Comparison of ENCODE assay signal across 16 cellular contexts in the genomic region with DNA sequence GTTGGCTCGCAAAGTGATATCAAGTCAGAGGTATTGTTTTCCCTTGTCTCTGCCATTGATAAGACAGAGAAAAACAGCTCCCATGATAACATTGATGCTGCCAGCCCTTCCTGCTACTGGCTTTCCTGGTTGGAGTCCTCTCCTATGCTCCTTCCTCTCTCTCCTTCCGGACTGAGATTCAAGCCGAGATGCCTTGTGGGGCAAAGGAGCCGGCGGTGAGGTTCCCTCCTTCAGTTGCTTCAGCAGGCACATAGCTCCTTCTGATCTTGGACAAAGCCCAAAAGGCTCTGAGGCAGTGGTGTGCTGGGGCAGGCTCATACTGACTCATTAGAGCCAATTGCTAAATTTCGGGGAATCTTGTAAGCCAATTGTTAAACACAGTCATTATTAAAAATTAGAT. TPM values are rescaled to one million over a fixed set of nuclear protein-coding genes. Genes with fewer than 3 reads are reported as not detected.
DNase-seq lines count a peak whose midpoint lies in the region; ATAC-seq, FAIRE-seq and TF ChIP-seq lines count a peak whose summit lies in the region.
"Had no signal": no experiment of that assay in that cellular context is flagged by ENCODE, and none has a peak within 500 bp of the region (broad histone marks: within the 10 kb centered on the region; RNA-seq: fewer than 3 reads in every experiment).

No MANE protein-coding gene starts in this region.

- H3K4me3 ChIP-seq in right cardiac atrium (ENCODE audit: low read length), result no peak overlapping the region
- no peak overlapping the region for H3K4me3 ChIP-seq in subcutaneous abdominal adipose tissue (ENCODE audit: low read depth in 1 of 5, low read length in 5 of 5)
- H3K4me3 ChIP-seq: stomach had no signal

- H3K9me3 ChIP-seq in right cardiac atrium (ENCODE audit: control insufficient read depth, low read length) (no peaks in the 10 kb centered on the region), subcutaneous abdominal adipose tissue (ENCODE audit: control insufficient read depth in 5 of 5, low read length in 5 of 5) (no peaks in the 10 kb centered on the region)
- H3K9me3 ChIP-seq: stomach had no signal

- no peak for TF ChIP-seq POLR2A in H54 (IDR thresholded peaks at IDR 0.05; ENCODE audit: low read depth, low read length)

- H3K36me3 ChIP-seq in subcutaneous abdominal adipose tissue (ENCODE audit: control insufficient read depth in 5 of 5, insufficient read depth in 5 of 5, low read length in 5 of 5), result no peaks in the 10 kb centered on the region
- H3K36me3 ChIP-seq: stomach had no signal

- H3K27me3 ChIP-seq in right cardiac atrium (ENCODE audit: control insufficient read depth, insufficient read depth) (no peaks in the 10 kb centered on the region), subcutaneous abdominal adipose tissue (ENCODE audit: control insufficient read depth in 5 of 5, insufficient read depth in 4 of 5, low read length in 5 of 5) (no peaks in the 10 kb centered on the region)
- H3K27me3 ChIP-seq: stomach had no signal

- DNase-seq in H54 (ENCODE audit: insufficient read length, low spot score), result peak; percentile 71
- DNase-seq in astrocyte of the hippocampus (ENCODE audit: low read depth, low spot score), result peak; percentile 71
- peak in 2 of 3 donors; percentile 70 to 81 for DNase-seq in right cardiac atrium
- DNase-seq in frontal cortex (ENCODE audit: low spot score in 2 of 2), result no peak
- no peak for DNase-seq in globus pallidus (ENCODE audit: low spot score)
- DNase-seq in NCI-H2196 treated with DMSO at 0.1 percent for 48 hours (lab: John Stamatoyannopoulos, UW; ENCODE audit: unreplicated experiment), result no peak
- DNase-seq: anterior cingulate cortex; Karpas-422; NCI-H2081; stimulated activated CD4-positive, alpha-beta T cell treated with anti-CD3 and anti-CD28 coated beads, Interleukin-4, amount 100 ng/mL, for 24 hours; stomach had no signal

- peak overlapping the region; percentile 30 for H3K27ac ChIP-seq in right cardiac atrium (ENCODE audit: low read length)
- H3K27ac ChIP-seq in subcutaneous abdominal adipose tissue (ENCODE audit: low read depth, low read length), result peak overlapping the region; percentile 1

- no peak overlapping the region for H3K9ac ChIP-seq in subcutaneous abdominal adipose tissue (ENCODE audit: low read length in 5 of 5)

- FAIRE-seq in H54 (lab: Jason Lieb, UNC) (peak; percentile 70), frontal cortex (lab: Jason Lieb, UNC) (no peak)
- FAIRE-seq: islet of Langerhans, TTC549 had no signal

- peak; percentile 77 to 84 for ATAC-seq in right cardiac atrium
- ATAC-seq in GM21381 (IDR thresholded peaks at IDR 0.05; ENCODE audit: unreplicated experiment), result no peak
- ATAC-seq: HCT116 had no signal

- WGBS in right cardiac atrium, result 38% methylated on average over 6 of the region's 6 CpGs

- H3K4me1 ChIP-seq in right cardiac atrium (ENCODE audit: control insufficient read depth, insufficient read depth, low read length) (peaks cover 6% of the 10 kb centered on the region), subcutaneous abdominal adipose tissue (ENCODE audit: control insufficient read depth in 5 of 5, insufficient read depth in 5 of 5, low read length in 5 of 5) (peaks cover 0 to 23% (median 14%) of the 10 kb centered on the region in 5 donors)

- intact Hi-C loops in right cardiac atrium (cut with DNase I), result no loop called here

RNA-seq across cellular contexts. Expression of a gene that starts 8.8 kb away (rescaled TPM):
- total RNA-seq in right cardiac atrium (10 to 100 TPM; 60.4 to 75.3 (median 63.8) TPM), frontal cortex (4.1 TPM)
- 31.3 TPM for polyA plus RNA-seq in right cardiac atrium

RNA-seq across cellular contexts. Expression of a gene that starts 58.1 kb away (rescaled TPM):
- total RNA-seq in right cardiac atrium, result under 1 TPM in 3 of 4 donors, not detected in 1; 0.09 to 0.57 (median 0.19) TPM
- 0.45 TPM for polyA plus RNA-seq in right cardiac atrium
- total RNA-seq in frontal cortex, result under 0.01 TPM

Comparison
In these comparisons a context has a peak if more than half of its experiments do, and no peak if none do; other contexts are left out.
1. DNase-seq: peak in H54 (single experiment), astrocyte of the hippocampus (single experiment) and right cardiac atrium (2 of 3); none in frontal cortex (0 of 2), globus pallidus (single experiment) and NCI-H2196 treated with DMSO at 0.1 percent for 48 hours (single experiment).
2. RNA of a gene that starts 8.8 kb away (total RNA-seq): 60.4 to 75.3 TPM in right cardiac atrium; 4.1 TPM in frontal cortex (single experiment); every median in the first group is over 10 times any median in the second.